ENCODE assay signal across 25 cellular contexts in genomic region chr2:23367760-23368159, GRCh38. TPM values are rescaled to one million over a fixed set of nuclear protein-coding genes. Genes with fewer than 3 reads are reported as not detected.
DNase-seq lines count a peak whose midpoint lies in the region; ATAC-seq and TF ChIP-seq lines count a peak whose summit lies in the region.
"Had no signal": no experiment of that assay in that cellular context is flagged by ENCODE, and none has a peak within 500 bp of the region (broad histone marks: within the 10 kb centered on the region; RNA-seq: fewer than 3 reads in every experiment).

No MANE protein-coding gene starts in this region.

- H3K4me3 ChIP-seq in esophagus muscularis mucosa = no peak overlapping the region
- H3K4me3 ChIP-seq: lower lobe of right lung, right atrium auricular region, thyroid gland had no signal

- intact Hi-C loops in esophagus muscularis mucosa (cut with DNase I) = no loop called here

- H3K27me3 Mint-ChIP-seq in activated CD4-positive, alpha-beta T cell treated with anti-CD3 and anti-CD28 coated beads, Interleukin-2, amount 10 ng/mL, durations not matched to agents 7 days and 5 days = peaks cover 37% of the 10 kb centered on the region

- no peak overlapping the region for H3K27ac Mint-ChIP-seq in activated CD4-positive, alpha-beta T cell treated with anti-CD3 and anti-CD28 coated beads, Interleukin-2, amount 10 ng/mL, durations not matched to agents 7 days and 5 days
- H3K27ac Mint-ChIP-seq: activated CD4-positive, alpha-beta memory T cell treated with anti-CD3 and anti-CD28 coated beads, Interleukin-2, amount 10 ng/mL, durations not matched to agents 7 days and 5 days; activated naive CD8-positive, alpha-beta T cell treated with anti-CD3 and anti-CD28 coated beads for 36 hours; CD4-positive, alpha-beta memory T cell; H9; nephron progenitor cell; stimulated activated naive CD8-positive, alpha-beta T cell treated with anti-CD3 and anti-CD28 coated beads, Interleukin-15, Interleukin-2, amounts not matched to agents 100 ng/mL and 50 ng/mL, for 24 hours had no signal

- no peak for TF ChIP-seq POLR2A in esophagus muscularis mucosa (IDR thresholded peaks at IDR 0.05; ENCODE audit: low read depth)

- no peak overlapping the region for H3K27ac ChIP-seq in esophagus muscularis mucosa (replicated peaks in 1 of 4)
- H3K27ac ChIP-seq: lower lobe of right lung, parathyroid adenoma, right atrium auricular region, thyroid gland had no signal

- H3K4me1 ChIP-seq in esophagus muscularis mucosa = no peaks in the 10 kb centered on the region
- H3K4me1 ChIP-seq: lower lobe of right lung, parathyroid adenoma, right atrium auricular region, thyroid gland had no signal

- DNase-seq in GM03348 (ENCODE audit: low spot score) (peak; percentile 28), RKO (ENCODE audit: low spot score) (peak; percentile 66), dedifferentiated amniotic fluid mesenchymal stem cell (ENCODE audit: extremely low spot score) (peak; percentile 58), non-pigmented ciliary epithelial cell (ENCODE audit: low read depth) (peak; percentile 22), esophagus muscularis mucosa (ENCODE audit: extremely low spot score) (no peak)
- no peak for DNase-seq in stimulated activated naive CD4-positive, alpha-beta T cell (lab: John Stamatoyannopoulos, UW)
- no peak for DNase-seq in activated CD4-positive, alpha-beta T cell treated with anti-CD3 and anti-CD28 coated beads, Interleukin-2, amount 10 ng/mL, durations not matched to agents 7 days and 5 days
- DNase-seq: activated CD4-positive, alpha-beta memory T cell treated with anti-CD3 and anti-CD28 coated beads, Interleukin-2, amount 10 ng/mL, durations not matched to agents 7 days and 5 days; activated naive CD8-positive, alpha-beta T cell treated with anti-CD3 and anti-CD28 coated beads for 36 hours; CD4-positive, alpha-beta memory T cell; DMS 273 treated with DMSO at 0.1 percent for 48 hours; effector CD4-positive, alpha-beta T cell; GF-D8; H9; islet precursor cell; lower lobe of right lung; MM.1S; NCI-H1417 treated with DMSO at 0.1 percent for 48 hours; nephron progenitor cell; SIG-M5; thyroid gland had no signal

- H3K27me3 ChIP-seq in esophagus muscularis mucosa = no peaks in the 10 kb centered on the region
- H3K27me3 ChIP-seq: right atrium auricular region, thyroid gland had no signal

- no peak for ATAC-seq in GM21576 (IDR thresholded peaks at IDR 0.05; ENCODE audit: unreplicated experiment)
- ATAC-seq: lower lobe of right lung had no signal

- no peak for TF ChIP-seq CTCF in esophagus muscularis mucosa (IDR thresholded peaks at IDR 0.05)

- CTCF ChIA-PET in activated CD4-positive, alpha-beta T cell treated with anti-CD3 and anti-CD28 coated beads, Interleukin-2, amount 10 ng/mL, durations not matched to agents 7 days and 5 days (lab: Charles Lee) = no interaction called here

- H3K36me3 Mint-ChIP-seq in activated CD4-positive, alpha-beta T cell treated with anti-CD3 and anti-CD28 coated beads, Interleukin-2, amount 10 ng/mL, durations not matched to agents 7 days and 5 days (ENCODE audit: low read depth) = no peaks in the 10 kb centered on the region
- H3K36me3 Mint-ChIP-seq: activated naive CD8-positive, alpha-beta T cell treated with anti-CD3 and anti-CD28 coated beads for 36 hours; CD4-positive, alpha-beta memory T cell had no signal

- no peak overlapping the region for H3K4me3 Mint-ChIP-seq in activated CD4-positive, alpha-beta T cell treated with anti-CD3 and anti-CD28 coated beads, Interleukin-2, amount 10 ng/mL, durations not matched to agents 7 days and 5 days
- H3K4me3 Mint-ChIP-seq: activated CD4-positive, alpha-beta memory T cell treated with anti-CD3 and anti-CD28 coated beads, Interleukin-2, amount 10 ng/mL, durations not matched to agents 7 days and 5 days; activated naive CD8-positive, alpha-beta T cell treated with anti-CD3 and anti-CD28 coated beads for 36 hours; CD4-positive, alpha-beta memory T cell; H9; nephron progenitor cell; stimulated activated naive CD8-positive, alpha-beta T cell treated with anti-CD3 and anti-CD28 coated beads, Interleukin-15, Interleukin-2, amounts not matched to agents 100 ng/mL and 50 ng/mL, for 24 hours had no signal

- H3K9me3 Mint-ChIP-seq in activated CD4-positive, alpha-beta T cell treated with anti-CD3 and anti-CD28 coated beads, Interleukin-2, amount 10 ng/mL, durations not matched to agents 7 days and 5 days = no peaks in the 10 kb centered on the region
- H3K9me3 Mint-ChIP-seq: activated CD4-positive, alpha-beta memory T cell treated with anti-CD3 and anti-CD28 coated beads, Interleukin-2, amount 10 ng/mL, durations not matched to agents 7 days and 5 days; activated naive CD8-positive, alpha-beta T cell treated with anti-CD3 and anti-CD28 coated beads for 36 hours; nephron progenitor cell; stimulated activated naive CD8-positive, alpha-beta T cell treated with anti-CD3 and anti-CD28 coated beads, Interleukin-15, Interleukin-2, amounts not matched to agents 100 ng/mL and 50 ng/mL, for 24 hours had no signal

- POLR2A ChIA-PET in activated CD4-positive, alpha-beta T cell treated with anti-CD3 and anti-CD28 coated beads, Interleukin-2, amount 10 ng/mL, durations not matched to agents 7 days and 5 days (lab: Charles Lee) = no interaction called here

- TF ChIP-seq EP300 in esophagus muscularis mucosa (IDR thresholded peaks at IDR 0.05) = no peak

- no peaks in the 10 kb centered on the region for H3K4me1 Mint-ChIP-seq in activated CD4-positive, alpha-beta T cell treated with anti-CD3 and anti-CD28 coated beads, Interleukin-2, amount 10 ng/mL, durations not matched to agents 7 days and 5 days
- H3K4me1 Mint-ChIP-seq: activated CD4-positive, alpha-beta memory T cell treated with anti-CD3 and anti-CD28 coated beads, Interleukin-2, amount 10 ng/mL, durations not matched to agents 7 days and 5 days; activated naive CD8-positive, alpha-beta T cell treated with anti-CD3 and anti-CD28 coated beads for 36 hours; nephron progenitor cell had no signal

- no peaks in the 10 kb centered on the region for H3K36me3 ChIP-seq in esophagus muscularis mucosa
- H3K36me3 ChIP-seq: lower lobe of right lung, right atrium auricular region, thyroid gland had no signal

- 69% methylated on average over 3 of the region's 3 CpGs for WGBS in esophagus muscularis mucosa

- no peaks in the 10 kb centered on the region for H3K9me3 ChIP-seq in esophagus muscularis mucosa
- H3K9me3 ChIP-seq: lower lobe of right lung, thyroid gland had no signal

RNA-seq across cellular contexts. Expression of gene KLHL29, which starts 17.2 kb away (rescaled TPM):
- total RNA-seq in esophagus muscularis mucosa = 10 to 100 TPM; 22.0 to 26.1 (median 23.4) TPM
- 1 to 10 TPM; 2.9 to 3.5 TPM for total RNA-seq in activated CD4-positive, alpha-beta T cell treated with anti-CD3 and anti-CD28 coated beads, Interleukin-2, amount 10 ng/mL, durations not matched to agents 7 days and 5 days

Comparison
In these comparisons a context has a peak if more than half of its experiments do, and no peak if none do; other contexts are left out.
1. DNase-seq: peak in GM03348 (single experiment), RKO (single experiment), dedifferentiated amniotic fluid mesenchymal stem cell (single experiment) and non-pigmented ciliary epithelial cell (single experiment); none in stimulated activated naive CD4-positive, alpha-beta T cell (0 of 6), esophagus muscularis mucosa (single experiment) and activated CD4-positive, alpha-beta T cell treated with anti-CD3 and anti-CD28 coated beads, Interleukin-2, amount 10 ng/mL, durations not matched to agents 7 days and 5 days (single experiment).
2. RNA of gene KLHL29, which starts 17.2 kb away (total RNA-seq): 22.0 to 26.1 TPM in esophagus muscularis mucosa; 2.9 to 3.5 TPM in activated CD4-positive, alpha-beta T cell treated with anti-CD3 and anti-CD28 coated beads, Interleukin-2, amount 10 ng/mL, durations not matched to agents 7 days and 5 days; every median in the first group is over 4 times any median in the second.